Comparison of ENCODE assay signal across 24 cellular contexts in the genomic region with DNA sequence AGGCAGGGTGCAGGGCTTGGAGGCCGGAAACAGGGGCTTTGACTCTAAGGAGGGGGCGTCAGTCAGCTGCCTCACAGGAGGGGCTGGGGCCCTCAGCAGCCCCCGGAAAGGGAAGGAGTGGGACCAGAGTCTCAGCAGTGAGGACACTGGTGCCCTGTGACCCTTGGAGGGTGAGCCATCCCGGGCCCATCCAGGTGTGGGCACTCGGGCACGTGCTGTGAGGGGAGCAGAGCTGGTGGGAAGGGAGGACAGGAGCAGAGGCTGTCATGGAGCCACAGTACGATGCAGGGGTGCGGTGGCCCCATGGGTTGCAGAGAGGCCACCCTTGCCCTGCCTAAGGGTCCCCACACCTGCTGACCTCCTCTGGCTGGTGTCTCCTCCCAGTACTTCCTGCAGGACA.
"Had no signal": no experiment of that assay in that cellular context is flagged by ENCODE, and none has a peak within 500 bp of the region (broad histone marks: within the 10 kb centered on the region; RNA-seq: fewer than 3 reads in every experiment).

No MANE protein-coding gene starts in this region.

- H3K27ac ChIP-seq: brain microvascular endothelial cell, cardiac muscle cell, SJSA1 had no signal

- H3K4me3 Mint-ChIP-seq: activated CD4-positive, alpha-beta T cell treated with anti-CD3 and anti-CD28 coated beads, Interleukin-2, amount 10 ng/mL, durations not matched to agents 24 days and 14 days; activated CD8-positive, alpha-beta memory T cell treated with anti-CD3 and anti-CD28 coated beads, Interleukin-2, amount 10 ng/mL, durations not matched to agents 7 days and 5 days; activated naive CD8-positive, alpha-beta T cell; activated T-cell treated with anti-CD3 and anti-CD28 coated beads, Interleukin-2, amount 50 U/mL, for 4 hours; T-helper 1 cell treated with Interleukin-12 subunit alpha and Interleukin-12 subunit beta and Interleukin-4 antibody, amounts not matched to agents 30 μg/mL and 1 μg/mL, for 36 hours; WTC11 had no signal

- H3K27me3 ChIP-seq: brain microvascular endothelial cell, cardiac muscle cell, SJSA1 had no signal

- H3K27me3 Mint-ChIP-seq: activated CD4-positive, alpha-beta T cell treated with anti-CD3 and anti-CD28 coated beads, Interleukin-2, amount 10 ng/mL, durations not matched to agents 24 days and 14 days; activated CD8-positive, alpha-beta memory T cell treated with anti-CD3 and anti-CD28 coated beads, Interleukin-2, amount 10 ng/mL, durations not matched to agents 7 days and 5 days; activated naive CD8-positive, alpha-beta T cell had no signal

- H3K27ac Mint-ChIP-seq: activated CD4-positive, alpha-beta T cell treated with anti-CD3 and anti-CD28 coated beads, Interleukin-2, amount 10 ng/mL, durations not matched to agents 24 days and 14 days; activated CD8-positive, alpha-beta memory T cell treated with anti-CD3 and anti-CD28 coated beads, Interleukin-2, amount 10 ng/mL, durations not matched to agents 7 days and 5 days; activated naive CD8-positive, alpha-beta T cell; T-helper 1 cell treated with Interleukin-12 subunit alpha and Interleukin-12 subunit beta and Interleukin-4 antibody, amounts not matched to agents 30 μg/mL and 1 μg/mL, for 36 hours; WTC11 had no signal

- H3K4me1 Mint-ChIP-seq: activated CD4-positive, alpha-beta T cell treated with anti-CD3 and anti-CD28 coated beads, Interleukin-2, amount 10 ng/mL, durations not matched to agents 24 days and 14 days; activated CD8-positive, alpha-beta memory T cell treated with anti-CD3 and anti-CD28 coated beads, Interleukin-2, amount 10 ng/mL, durations not matched to agents 7 days and 5 days had no signal

- FAIRE-seq: RCC 7860 had no signal

- DNase-seq: activated CD4-positive, alpha-beta T cell treated with anti-CD3 and anti-CD28 coated beads for 1 hour; activated CD4-positive, alpha-beta T cell treated with anti-CD3 and anti-CD28 coated beads, Interleukin-2, amount 10 ng/mL, durations not matched to agents 24 days and 14 days; activated CD4-positive, alpha-beta T cell treated with anti-CD3 and anti-CD28 coated beads, Interleukin-2, amount 50 U/mL, for 48 hours; activated CD8-positive, alpha-beta memory T cell treated with anti-CD3 and anti-CD28 coated beads, Interleukin-2, amount 10 ng/mL, durations not matched to agents 7 days and 5 days; activated effector memory CD4-positive, alpha-beta T cell treated with anti-CD3 and anti-CD28 coated beads, Interleukin-2, amount 50 U/mL, for 16 hours; activated naive CD4-positive, alpha-beta T cell treated with Interleukin-2 at 50 U/mL for 16 hours; activated T-cell treated with anti-CD3 and anti-CD28 coated beads, Interleukin-2, amount 50 U/mL, for 4 hours; brain microvascular endothelial cell; Kasumi-1; NCI-H1105 treated with DMSO at 0.1 percent for 48 hours; NCI-H1436 treated with DMSO at 0.1 percent for 48 hours; NCI-H187; NCI-H2081; NCI-H446; NCI-H524; PC-3; SHP77 had no signal

- H3K4me3 ChIP-seq: cardiac muscle cell, SJSA1 had no signal

- ATAC-seq: activated CD8-positive, alpha-beta memory T cell treated with anti-CD3 and anti-CD28 coated beads, Interleukin-2, amount 10 ng/mL, durations not matched to agents 7 days and 5 days; activated T-cell treated with anti-CD3 and anti-CD28 coated beads, Interleukin-2, amount 50 U/mL, for 4 hours; PC-3; SK-N-SH treated with all-trans-retinoic acid at 6 μM for 48 hours; WTC11 had no signal

- H3K4me1 ChIP-seq: SJSA1 had no signal
